In genomic region chr1:11784256-11784992, GRCh38 we compare ENCODE assay signal across 3 cellular contexts.
A peak's percentile ranks its signal among the peaks of the same experiment; 100 is the strongest.
TF ChIP-seq lines count a peak whose summit lies in the region.

No MANE protein-coding gene starts in this region.

TF ChIP-seq in GM12891, 5 proteins besides CTCF, POLR2A, EP300 and RAD21:
- TF ChIP-seq PAX5 (IDR thresholded peaks at IDR 0.05; ENCODE audit: insufficient read depth, low read length, severe bottlenecking) (no peak), SPI1 (IDR thresholded peaks at IDR 0.05; ENCODE audit: low read depth, low read length) (no peak), POU2F2 (IDR thresholded peaks at IDR 0.05; ENCODE audit: low read depth, low read length) (no peak), POLR2AphosphoS5 (IDR thresholded peaks at IDR 0.05; ENCODE audit: low read depth, low read length) (no peak), TAF1 (IDR thresholded peaks at IDR 0.05; ENCODE audit: low read depth, low read length) (no peak)
TF ChIP-seq in GM12891: peak in this region for 0.

TF ChIP-seq in WTC11, 78 proteins besides CTCF, POLR2A, EP300 and RAD21:
- TF ChIP-seq, protein P1, sequence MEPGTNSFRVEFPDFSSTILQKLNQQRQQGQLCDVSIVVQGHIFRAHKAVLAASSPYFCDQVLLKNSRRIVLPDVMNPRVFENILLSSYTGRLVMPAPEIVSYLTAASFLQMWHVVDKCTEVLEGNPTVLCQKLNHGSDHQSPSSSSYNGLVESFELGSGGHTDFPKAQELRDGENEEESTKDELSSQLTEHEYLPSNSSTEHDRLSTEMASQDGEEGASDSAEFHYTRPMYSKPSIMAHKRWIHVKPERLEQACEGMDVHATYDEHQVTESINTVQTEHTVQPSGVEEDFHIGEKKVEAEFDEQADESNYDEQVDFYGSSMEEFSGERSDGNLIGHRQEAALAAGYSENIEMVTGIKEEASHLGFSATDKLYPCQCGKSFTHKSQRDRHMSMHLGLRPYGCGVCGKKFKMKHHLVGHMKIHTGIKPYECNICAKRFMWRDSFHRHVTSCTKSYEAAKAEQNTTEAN (CRISPR knock-in tag; IDR thresholded peaks at IDR 0.05), result no peak
- TF ChIP-seq FOXP1 (CRISPR knock-in tag; IDR thresholded peaks at IDR 0.05; ENCODE audit: borderline replicate concordance) (no peak), SP1 (CRISPR knock-in tag; conservative IDR thresholded peaks at IDR 0.05) (no peak), ZNF219 (CRISPR knock-in tag; IDR thresholded peaks at IDR 0.05; ENCODE audit: borderline replicate concordance) (no peak), ZBTB21 (CRISPR knock-in tag; IDR thresholded peaks at IDR 0.05; ENCODE audit: borderline replicate concordance) (no peak)
- TF ChIP-seq, protein P2, sequence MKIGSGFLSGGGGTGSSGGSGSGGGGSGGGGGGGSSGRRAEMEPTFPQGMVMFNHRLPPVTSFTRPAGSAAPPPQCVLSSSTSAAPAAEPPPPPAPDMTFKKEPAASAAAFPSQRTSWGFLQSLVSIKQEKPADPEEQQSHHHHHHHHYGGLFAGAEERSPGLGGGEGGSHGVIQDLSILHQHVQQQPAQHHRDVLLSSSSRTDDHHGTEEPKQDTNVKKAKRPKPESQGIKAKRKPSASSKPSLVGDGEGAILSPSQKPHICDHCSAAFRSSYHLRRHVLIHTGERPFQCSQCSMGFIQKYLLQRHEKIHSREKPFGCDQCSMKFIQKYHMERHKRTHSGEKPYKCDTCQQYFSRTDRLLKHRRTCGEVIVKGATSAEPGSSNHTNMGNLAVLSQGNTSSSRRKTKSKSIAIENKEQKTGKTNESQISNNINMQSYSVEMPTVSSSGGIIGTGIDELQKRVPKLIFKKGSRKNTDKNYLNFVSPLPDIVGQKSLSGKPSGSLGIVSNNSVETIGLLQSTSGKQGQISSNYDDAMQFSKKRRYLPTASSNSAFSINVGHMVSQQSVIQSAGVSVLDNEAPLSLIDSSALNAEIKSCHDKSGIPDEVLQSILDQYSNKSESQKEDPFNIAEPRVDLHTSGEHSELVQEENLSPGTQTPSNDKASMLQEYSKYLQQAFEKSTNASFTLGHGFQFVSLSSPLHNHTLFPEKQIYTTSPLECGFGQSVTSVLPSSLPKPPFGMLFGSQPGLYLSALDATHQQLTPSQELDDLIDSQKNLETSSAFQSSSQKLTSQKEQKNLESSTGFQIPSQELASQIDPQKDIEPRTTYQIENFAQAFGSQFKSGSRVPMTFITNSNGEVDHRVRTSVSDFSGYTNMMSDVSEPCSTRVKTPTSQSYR (CRISPR knock-in tag; IDR thresholded peaks at IDR 0.05), result 0 out of 2 replicates have a peak, but pooled peaks have one; percentile 1
- TF ChIP-seq, protein P3, sequence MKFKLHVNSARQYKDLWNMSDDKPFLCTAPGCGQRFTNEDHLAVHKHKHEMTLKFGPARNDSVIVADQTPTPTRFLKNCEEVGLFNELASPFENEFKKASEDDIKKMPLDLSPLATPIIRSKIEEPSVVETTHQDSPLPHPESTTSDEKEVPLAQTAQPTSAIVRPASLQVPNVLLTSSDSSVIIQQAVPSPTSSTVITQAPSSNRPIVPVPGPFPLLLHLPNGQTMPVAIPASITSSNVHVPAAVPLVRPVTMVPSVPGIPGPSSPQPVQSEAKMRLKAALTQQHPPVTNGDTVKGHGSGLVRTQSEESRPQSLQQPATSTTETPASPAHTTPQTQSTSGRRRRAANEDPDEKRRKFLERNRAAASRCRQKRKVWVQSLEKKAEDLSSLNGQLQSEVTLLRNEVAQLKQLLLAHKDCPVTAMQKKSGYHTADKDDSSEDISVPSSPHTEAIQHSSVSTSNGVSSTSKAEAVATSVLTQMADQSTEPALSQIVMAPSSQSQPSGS (CRISPR knock-in tag; IDR thresholded peaks at IDR 0.05; ENCODE audit: borderline replicate concordance, low read depth), result no peak
- TF ChIP-seq, protein P4, sequence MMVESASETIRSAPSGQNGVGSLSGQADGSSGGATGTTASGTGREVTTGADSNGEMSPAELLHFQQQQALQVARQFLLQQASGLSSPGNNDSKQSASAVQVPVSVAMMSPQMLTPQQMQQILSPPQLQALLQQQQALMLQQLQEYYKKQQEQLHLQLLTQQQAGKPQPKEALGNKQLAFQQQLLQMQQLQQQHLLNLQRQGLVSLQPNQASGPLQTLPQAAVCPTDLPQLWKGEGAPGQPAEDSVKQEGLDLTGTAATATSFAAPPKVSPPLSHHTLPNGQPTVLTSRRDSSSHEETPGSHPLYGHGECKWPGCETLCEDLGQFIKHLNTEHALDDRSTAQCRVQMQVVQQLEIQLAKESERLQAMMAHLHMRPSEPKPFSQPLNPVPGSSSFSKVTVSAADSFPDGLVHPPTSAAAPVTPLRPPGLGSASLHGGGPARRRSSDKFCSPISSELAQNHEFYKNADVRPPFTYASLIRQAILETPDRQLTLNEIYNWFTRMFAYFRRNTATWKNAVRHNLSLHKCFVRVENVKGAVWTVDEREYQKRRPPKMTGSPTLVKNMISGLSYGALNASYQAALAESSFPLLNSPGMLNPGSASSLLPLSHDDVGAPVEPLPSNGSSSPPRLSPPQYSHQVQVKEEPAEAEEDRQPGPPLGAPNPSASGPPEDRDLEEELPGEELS (CRISPR knock-in tag; IDR thresholded peaks at IDR 0.05), result no peak

TF ChIP-seq in HepG2, 621 proteins besides CTCF, POLR2A, EP300 and RAD21:
- TF ChIP-seq, protein P5, sequence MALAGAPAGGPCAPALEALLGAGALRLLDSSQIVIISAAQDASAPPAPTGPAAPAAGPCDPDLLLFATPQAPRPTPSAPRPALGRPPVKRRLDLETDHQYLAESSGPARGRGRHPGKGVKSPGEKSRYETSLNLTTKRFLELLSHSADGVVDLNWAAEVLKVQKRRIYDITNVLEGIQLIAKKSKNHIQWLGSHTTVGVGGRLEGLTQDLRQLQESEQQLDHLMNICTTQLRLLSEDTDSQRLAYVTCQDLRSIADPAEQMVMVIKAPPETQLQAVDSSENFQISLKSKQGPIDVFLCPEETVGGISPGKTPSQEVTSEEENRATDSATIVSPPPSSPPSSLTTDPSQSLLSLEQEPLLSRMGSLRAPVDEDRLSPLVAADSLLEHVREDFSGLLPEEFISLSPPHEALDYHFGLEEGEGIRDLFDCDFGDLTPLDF (CRISPR knock-in tag; IDR thresholded peaks at IDR 0.05), result no peak
- TF ChIP-seq ZNF772 (CRISPR knock-in tag; IDR thresholded peaks at IDR 0.05) (0 out of 2 replicates have a peak, but pooled peaks have one; percentile 7), ZNF782 (CRISPR knock-in tag; IDR thresholded peaks at IDR 0.05; ENCODE audit: borderline replicate concordance) (no peak), ZNF747 (CRISPR knock-in tag; IDR thresholded peaks at IDR 0.05; ENCODE audit: borderline replicate concordance) (0 out of 2 replicates have a peak, but pooled peaks have one; percentile 39), SETDB1 (CRISPR knock-in tag; IDR thresholded peaks at IDR 0.05; ENCODE audit: borderline replicate concordance) (no peak), PCBP1 (IDR thresholded peaks at IDR 0.05; ENCODE audit: borderline replicate concordance, low read depth, low read length) (0 out of 2 replicates have a peak, but pooled peaks have one; percentile 3), ZNF639 (CRISPR knock-in tag; conservative IDR thresholded peaks at IDR 0.05) (no peak), ZNF543 (CRISPR knock-in tag; IDR thresholded peaks at IDR 0.05) (no peak), KDM5B (CRISPR knock-in tag; IDR thresholded peaks at IDR 0.05; ENCODE audit: borderline replicate concordance) (0 out of 2 replicates have a peak, but pooled peaks have one; percentile 9), ZNF333 (CRISPR knock-in tag; IDR thresholded peaks at IDR 0.05; ENCODE audit: borderline replicate concordance) (no peak), KLF16 (CRISPR knock-in tag; IDR thresholded peaks at IDR 0.05) (no peak), SNRNP70 (IDR thresholded peaks at IDR 0.05; ENCODE audit: low read depth, low read length) (no peak), ZNF292 (CRISPR knock-in tag; IDR thresholded peaks at IDR 0.05; ENCODE audit: borderline replicate concordance, low read depth) (0 out of 2 replicates have a peak, but pooled peaks have one; percentile 11), DR1 (CRISPR knock-in tag; IDR thresholded peaks at IDR 0.05) (no peak), ZNF383 (CRISPR knock-in tag; IDR thresholded peaks at IDR 0.05; ENCODE audit: borderline replicate concordance) (0 out of 2 replicates have a peak, but pooled peaks have one; percentile 49), RBM39 (IDR thresholded peaks at IDR 0.05; ENCODE audit: low read depth, low read length, poor library complexity, severe bottlenecking) (peak; percentile 4), YY1 (IDR thresholded peaks at IDR 0.05; ENCODE audit: insufficient read depth, insufficient replicate concordance, low read depth, low read length) (no peak), HNRNPL (IDR thresholded peaks at IDR 0.05; ENCODE audit: low read depth, low read length) (0 out of 2 replicates have a peak, but pooled peaks have one; percentile 45)
- TF ChIP-seq, protein P6, sequence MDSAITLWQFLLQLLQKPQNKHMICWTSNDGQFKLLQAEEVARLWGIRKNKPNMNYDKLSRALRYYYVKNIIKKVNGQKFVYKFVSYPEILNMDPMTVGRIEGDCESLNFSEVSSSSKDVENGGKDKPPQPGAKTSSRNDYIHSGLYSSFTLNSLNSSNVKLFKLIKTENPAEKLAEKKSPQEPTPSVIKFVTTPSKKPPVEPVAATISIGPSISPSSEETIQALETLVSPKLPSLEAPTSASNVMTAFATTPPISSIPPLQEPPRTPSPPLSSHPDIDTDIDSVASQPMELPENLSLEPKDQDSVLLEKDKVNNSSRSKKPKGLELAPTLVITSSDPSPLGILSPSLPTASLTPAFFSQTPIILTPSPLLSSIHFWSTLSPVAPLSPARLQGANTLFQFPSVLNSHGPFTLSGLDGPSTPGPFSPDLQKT (CRISPR knock-in tag; IDR thresholded peaks at IDR 0.05; ENCODE audit: borderline replicate concordance), result no peak
- TF ChIP-seq, protein P7, sequence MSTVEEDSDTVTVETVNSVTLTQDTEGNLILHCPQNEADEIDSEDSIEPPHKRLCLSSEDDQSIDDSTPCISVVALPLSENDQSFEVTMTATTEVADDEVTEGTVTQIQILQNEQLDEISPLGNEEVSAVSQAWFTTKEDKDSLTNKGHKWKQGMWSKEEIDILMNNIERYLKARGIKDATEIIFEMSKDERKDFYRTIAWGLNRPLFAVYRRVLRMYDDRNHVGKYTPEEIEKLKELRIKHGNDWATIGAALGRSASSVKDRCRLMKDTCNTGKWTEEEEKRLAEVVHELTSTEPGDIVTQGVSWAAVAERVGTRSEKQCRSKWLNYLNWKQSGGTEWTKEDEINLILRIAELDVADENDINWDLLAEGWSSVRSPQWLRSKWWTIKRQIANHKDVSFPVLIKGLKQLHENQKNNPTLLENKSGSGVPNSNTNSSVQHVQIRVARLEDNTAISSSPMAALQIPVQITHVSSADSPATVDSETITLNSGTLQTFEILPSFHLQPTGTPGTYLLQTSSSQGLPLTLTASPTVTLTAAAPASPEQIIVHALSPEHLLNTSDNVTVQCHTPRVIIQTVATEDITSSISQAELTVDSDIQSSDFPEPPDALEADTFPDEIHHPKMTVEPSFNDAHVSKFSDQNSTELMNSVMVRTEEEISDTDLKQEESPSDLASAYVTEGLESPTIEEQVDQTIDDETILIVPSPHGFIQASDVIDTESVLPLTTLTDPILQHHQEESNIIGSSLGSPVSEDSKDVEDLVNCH (CRISPR knock-in tag; IDR thresholded peaks at IDR 0.05), result no peak
